ENCODE assay signal across 8 cellular contexts in genomic region chr1:148038462-148039333, GRCh38.
DNase-seq lines count a peak whose midpoint lies in the region; ATAC-seq and TF ChIP-seq lines count a peak whose summit lies in the region.
"Not testable (repeated sequence)": the region's sequence is repeated elsewhere in the genome, so short reads cannot be mapped to it uniquely, and the experiment has no call there.

No MANE protein-coding gene starts in this region.

- not testable (repeated sequence) for H3K79me2 ChIP-seq in hepatocyte

- not testable (repeated sequence) for H3K9me3 ChIP-seq in hepatocyte (ENCODE audit: low read depth)

- not testable (repeated sequence) for H3K36me3 ChIP-seq in hepatocyte (replicated peaks; ENCODE audit: insufficient read depth, low read depth)

- peak overlapping the region; percentile 68 for H3K27ac ChIP-seq in hepatocyte

- not testable (repeated sequence) for TF ChIP-seq CTCF in hepatocyte (IDR thresholded peaks at IDR 0.05; ENCODE audit: poor library complexity)

- H3K27me3 ChIP-seq in hepatocyte, result not testable (repeated sequence)

- H3K4me3 ChIP-seq in hepatocyte, result not testable (repeated sequence)

- peak; percentile 16 for DNase-seq in 8988T
- peak; percentile 93 for DNase-seq in NCI-H1694 treated with DMSO at 0.1 percent for 48 hours (lab: John Stamatoyannopoulos, UW)
- DNase-seq in T-helper 2 cell, result peak in 4 of 5 experiments; percentile 33 to 94 (median 72)
- DNase-seq in astrocyte of the hippocampus (ENCODE audit: low read depth, low spot score), result peak; percentile 91
- peak; percentile 86 for DNase-seq in hepatocyte (ENCODE audit: low spot score)
- peak; percentile 55 for DNase-seq in sciatic nerve (ENCODE audit: low spot score)

- peak; percentile 81 for ATAC-seq in GM18520 (IDR thresholded peaks at IDR 0.05; ENCODE audit: unreplicated experiment)
- ATAC-seq in HG02970 (IDR thresholded peaks at IDR 0.05; ENCODE audit: low FRiP score, unreplicated experiment), result peak; percentile 73
- ATAC-seq in sciatic nerve, result peak; percentile 96

- 2% methylated on average over 18 of the region's 38 CpGs for WGBS in hepatocyte (ENCODE audit: low lambda C conversion rate, missing lambda C conversion rate)

- H3K9me2 ChIP-seq in hepatocyte (replicated peaks; ENCODE audit: insufficient read depth), result not testable (repeated sequence)

- peak overlapping the region; percentile 72 for H3K4me2 ChIP-seq in hepatocyte

- H2AFZ ChIP-seq in hepatocyte, result not testable (repeated sequence)

- intact Hi-C loops in sciatic nerve (cut with DNase I), result not testable (repeated sequence)

- not testable (repeated sequence) for H3K4me1 ChIP-seq in hepatocyte (ENCODE audit: insufficient read depth)

- H4K20me1 ChIP-seq in hepatocyte (ENCODE audit: insufficient read depth, poor library complexity, severe bottlenecking), result not testable (repeated sequence)

Comparison
In these comparisons a context has a peak if more than half of its experiments do, and no peak if none do; other contexts are left out.
1. DNase-seq: peak in every context shown above with its lines; median percentile 93 in NCI-H1694 treated with DMSO at 0.1 percent for 48 hours; 91 in astrocyte of the hippocampus; 86 in hepatocyte; 72 in T-helper 2 cell; 55 in sciatic nerve; 16 in 8988T.